27 cellular contexts compared by ENCODE assay signal in the genomic region with DNA sequence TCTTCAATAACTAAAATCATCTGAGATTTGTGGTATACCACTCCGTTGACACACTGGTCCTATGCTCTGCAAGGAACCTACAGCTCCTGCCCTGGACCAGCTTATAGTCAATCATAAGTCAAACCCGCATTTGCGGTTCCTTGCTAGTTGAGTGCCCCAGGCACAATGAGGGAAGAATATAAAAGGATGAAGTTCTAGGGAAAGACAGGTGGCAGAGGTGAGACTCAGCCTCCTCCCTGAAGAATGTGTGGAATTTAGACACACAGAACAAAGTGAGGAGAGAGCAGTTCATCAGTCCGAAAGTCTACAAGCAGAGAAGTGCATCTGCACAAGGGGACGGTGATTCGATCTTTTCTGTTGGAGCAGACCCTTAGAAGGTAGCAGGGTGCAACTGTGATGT.
"Had no signal": no experiment of that assay in that cellular context is flagged by ENCODE, and none has a peak within 500 bp of the region (broad histone marks: within the 10 kb centered on the region; RNA-seq: fewer than 3 reads in every experiment).

No MANE protein-coding gene starts in this region.

- H3K9ac ChIP-seq: KMS-11, SK-N-SH had no signal

- H3K27ac ChIP-seq: breast epithelium, KMS-11, RWPE1, SJCRH30, VCaP had no signal

- H3K4me1 Mint-ChIP-seq: activated CD4-positive, alpha-beta T cell treated with anti-CD3 and anti-CD28 coated beads for 36 hours; activated naive CD4-positive, alpha-beta T cell treated with anti-CD3 and anti-CD28 coated beads, Interleukin-2, amount 50 U/mL, for 24 hours had no signal

- H3K9me3 Mint-ChIP-seq: activated naive CD4-positive, alpha-beta T cell treated with anti-CD3 and anti-CD28 coated beads, Interleukin-2, amount 50 U/mL, for 24 hours had no signal

- H3K4me1 ChIP-seq: breast epithelium, SJCRH30 had no signal

- H3K27me3 ChIP-seq: breast epithelium, SJCRH30 had no signal

- H3K4me2 ChIP-seq: KMS-11, SK-N-SH had no signal

- H3K9me3 ChIP-seq: SJCRH30, SK-N-SH had no signal

- H3K27me3 Mint-ChIP-seq: activated CD4-positive, alpha-beta T cell treated with anti-CD3 and anti-CD28 coated beads for 36 hours; activated naive CD4-positive, alpha-beta T cell treated with anti-CD3 and anti-CD28 coated beads, Interleukin-2, amount 50 U/mL, for 24 hours had no signal

- ATAC-seq: activated CD4-positive, alpha-beta T cell treated with anti-CD3 and anti-CD28 coated beads for 36 hours; activated CD8-positive, alpha-beta T cell treated with anti-CD3 and anti-CD28 coated beads, Interleukin-2, amount 10 ng/mL, durations not matched to agents 7 days and 5 days; Panc1 had no signal

- H3K36me3 Mint-ChIP-seq: activated naive CD4-positive, alpha-beta T cell treated with anti-CD3 and anti-CD28 coated beads, Interleukin-2, amount 50 U/mL, for 24 hours had no signal

- H3K4me3 ChIP-seq: breast epithelium, SJCRH30 had no signal

- H3K27ac Mint-ChIP-seq: activated CD4-positive, alpha-beta T cell treated with anti-CD3 and anti-CD28 coated beads for 36 hours; activated CD8-positive, alpha-beta T cell treated with anti-CD3 and anti-CD28 coated beads, Interleukin-2, amount 10 ng/mL, durations not matched to agents 7 days and 5 days; activated naive CD4-positive, alpha-beta T cell treated with anti-CD3 and anti-CD28 coated beads, Interleukin-2, amount 50 U/mL, for 24 hours had no signal

- H3K36me3 ChIP-seq: breast epithelium, SJCRH30 had no signal

- H3K4me3 Mint-ChIP-seq: activated CD4-positive, alpha-beta T cell treated with anti-CD3 and anti-CD28 coated beads for 36 hours; activated CD8-positive, alpha-beta T cell treated with anti-CD3 and anti-CD28 coated beads, Interleukin-2, amount 10 ng/mL, durations not matched to agents 7 days and 5 days; activated naive CD4-positive, alpha-beta T cell treated with anti-CD3 and anti-CD28 coated beads, Interleukin-2, amount 50 U/mL, for 24 hours had no signal

- DNase-seq: activated CD4-positive, alpha-beta T cell treated with anti-CD3 and anti-CD28 coated beads for 36 hours; activated CD8-positive, alpha-beta memory T cell treated with anti-CD3 and anti-CD28 coated beads, Interleukin-2, amount 50 U/mL, for 48 hours; activated CD8-positive, alpha-beta T cell treated with anti-CD3 and anti-CD28 coated beads, Interleukin-2, amount 10 ng/mL, durations not matched to agents 7 days and 5 days; activated effector memory CD4-positive, alpha-beta T cell treated with Interleukin-2 at 50 U/mL for 16 hours; activated naive CD4-positive, alpha-beta T cell; activated T-cell treated with anti-CD3 and anti-CD28 coated beads, Interleukin-2, amount 50 U/mL, for 1 hour; aorta; central memory CD4-positive, alpha-beta T cell; NCI-H1092; NCI-H1417; NCI-H1694; NCI-H2029; NCI-H2107; NCI-H226; NCI-H69; NK-92 treated with Interleukin-12 subunit alpha and Interleukin-12 subunit beta, amount 100 ng/mL, for 24 hours; OCI-M1; Right ventricle myocardium superior; SJCRH30; SK-N-SH; T-helper 1 cell had no signal
